1 cellular context compared by ENCODE assay signal in the genomic region with DNA sequence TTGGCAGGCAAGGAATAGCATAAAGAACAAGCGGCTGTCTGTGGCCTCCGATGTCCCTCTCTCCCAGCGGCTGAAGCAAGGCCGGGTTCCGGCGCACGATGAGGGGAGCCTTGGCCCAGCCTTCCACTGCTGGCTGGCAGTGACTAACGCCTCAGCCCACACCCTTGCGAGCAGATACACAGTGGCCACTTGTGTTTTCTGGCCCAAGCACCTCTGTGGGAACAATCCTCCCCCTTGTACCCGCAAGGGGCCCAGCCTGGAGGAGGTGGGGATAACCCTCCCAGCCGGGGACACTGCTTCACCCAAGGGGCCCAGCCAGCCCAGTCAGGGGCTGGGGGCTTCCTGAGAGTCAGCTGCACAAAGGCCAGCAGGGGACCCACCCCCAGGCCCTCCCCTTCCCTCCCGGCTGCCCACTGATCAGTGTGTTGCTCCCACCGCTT.
TF ChIP-seq lines count a peak whose summit lies in the region.

No MANE protein-coding gene starts in this region.

TF ChIP-seq in K562, 482 proteins besides CTCF, POLR2A, EP300 and RAD21:
- TF ChIP-seq, protein P1, sequence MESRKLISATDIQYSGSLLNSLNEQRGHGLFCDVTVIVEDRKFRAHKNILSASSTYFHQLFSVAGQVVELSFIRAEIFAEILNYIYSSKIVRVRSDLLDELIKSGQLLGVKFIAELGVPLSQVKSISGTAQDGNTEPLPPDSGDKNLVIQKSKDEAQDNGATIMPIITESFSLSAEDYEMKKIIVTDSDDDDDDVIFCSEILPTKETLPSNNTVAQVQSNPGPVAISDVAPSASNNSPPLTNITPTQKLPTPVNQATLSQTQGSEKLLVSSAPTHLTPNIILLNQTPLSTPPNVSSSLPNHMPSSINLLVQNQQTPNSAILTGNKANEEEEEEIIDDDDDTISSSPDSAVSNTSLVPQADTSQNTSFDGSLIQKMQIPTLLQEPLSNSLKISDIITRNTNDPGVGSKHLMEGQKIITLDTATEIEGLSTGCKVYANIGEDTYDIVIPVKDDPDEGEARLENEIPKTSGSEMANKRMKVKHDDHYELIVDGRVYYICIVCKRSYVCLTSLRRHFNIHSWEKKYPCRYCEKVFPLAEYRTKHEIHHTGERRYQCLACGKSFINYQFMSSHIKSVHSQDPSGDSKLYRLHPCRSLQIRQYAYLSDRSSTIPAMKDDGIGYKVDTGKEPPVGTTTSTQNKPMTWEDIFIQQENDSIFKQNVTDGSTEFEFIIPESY (CRISPR knock-in tag; IDR thresholded peaks at IDR 0.05): no peak
- no peak for TF ChIP-seq SUPT5H (IDR thresholded peaks at IDR 0.05)
- no peak for TF ChIP-seq CBX5 (IDR thresholded peaks at IDR 0.05; ENCODE audit: borderline replicate concordance, low read depth)
- TF ChIP-seq ILF3 (IDR thresholded peaks at IDR 0.05; ENCODE audit: borderline replicate concordance): no peak
- TF ChIP-seq ZFP91 (CRISPR knock-in tag; IDR thresholded peaks at IDR 0.05): no peak
- no peak for TF ChIP-seq HIVEP1 (CRISPR knock-in tag; IDR thresholded peaks at IDR 0.05)
- no peak for TF ChIP-seq GATAD2B (IDR thresholded peaks at IDR 0.05; ENCODE audit: borderline replicate concordance)
